ENCODE assay signal across 14 cellular contexts in genomic region chr3:195467641-195468390, GRCh38. TPM values are rescaled to one million over a fixed set of nuclear protein-coding genes. Genes with fewer than 3 reads are reported as not detected.
A peak's percentile ranks its signal among the peaks of the same experiment; 100 is the strongest.
DNase-seq lines count a peak whose midpoint lies in the region; ATAC-seq and TF ChIP-seq lines count a peak whose summit lies in the region.
"Had no signal": no experiment of that assay in that cellular context is flagged by ENCODE, and none has a peak within 500 bp of the region (broad histone marks: within the 10 kb centered on the region; RNA-seq: fewer than 3 reads in every experiment).

No MANE protein-coding gene starts in this region.

- H3K36me3 Mint-ChIP-seq in activated T-cell treated with anti-CD3 and anti-CD28 coated beads, Interleukin-2, amount 50 U/mL, for 4 hours (ENCODE audit: insufficient read depth), result peaks cover 4% of the 10 kb centered on the region
- no peaks in the 10 kb centered on the region for H3K36me3 Mint-ChIP-seq in stimulated activated effector memory CD8-positive, alpha-beta T cell treated with anti-CD3 and anti-CD28 coated beads, Interleukin-12 subunit alpha, Interleukin-12 subunit beta, amount 100 ng/mL, for 72 hours

- no peak for DNase-seq in activated T-cell treated with anti-CD3 and anti-CD28 coated beads, Interleukin-2, amount 50 U/mL, for 4 hours
- DNase-seq in activated T-cell treated with anti-CD3 and anti-CD28 coated beads for 4 hours (no peak), SW480 (ENCODE audit: low spot score) (peak; percentile 38), cardiac fibroblast (ENCODE audit: low read depth in 2 of 2) (peak; percentile 10 to 60), posterior cingulate gyrus (no peak), occipital lobe (lab: John Stamatoyannopoulos, UW) (no peak), GM20000 (ENCODE audit: low spot score) (no peak)
- DNase-seq in stimulated activated effector memory CD8-positive, alpha-beta T cell treated with anti-CD3 and anti-CD28 coated beads, Interleukin-12 subunit alpha, Interleukin-12 subunit beta, amount 100 ng/mL, for 72 hours (ENCODE audit: low spot score in 2 of 2), result no peak
- DNase-seq: activated CD4-positive, alpha-beta T cell treated with anti-CD3 and anti-CD28 coated beads for 1 hour; DMS53; NCI-H1694 treated with DMSO at 0.1 percent for 48 hours; NCI-H774 had no signal

- H3K9me3 Mint-ChIP-seq in activated T-cell treated with anti-CD3 and anti-CD28 coated beads, Interleukin-2, amount 50 U/mL, for 4 hours, result peaks cover 13% of the 10 kb centered on the region
- peaks cover 11% of the 10 kb centered on the region for H3K9me3 Mint-ChIP-seq in stimulated activated effector memory CD8-positive, alpha-beta T cell treated with anti-CD3 and anti-CD28 coated beads, Interleukin-12 subunit alpha, Interleukin-12 subunit beta, amount 100 ng/mL, for 72 hours

- H3K4me3 Mint-ChIP-seq in activated T-cell treated with anti-CD3 and anti-CD28 coated beads, Interleukin-2, amount 50 U/mL, for 4 hours, result no peak overlapping the region
- peak overlapping the region; percentile 24 for H3K4me3 Mint-ChIP-seq in stimulated activated effector memory CD8-positive, alpha-beta T cell treated with anti-CD3 and anti-CD28 coated beads, Interleukin-12 subunit alpha, Interleukin-12 subunit beta, amount 100 ng/mL, for 72 hours

- no peaks in the 10 kb centered on the region for H3K27me3 Mint-ChIP-seq in activated T-cell treated with anti-CD3 and anti-CD28 coated beads, Interleukin-2, amount 50 U/mL, for 4 hours (ENCODE audit: low read depth)

- peak; percentile 78 to 93 for ATAC-seq in activated T-cell treated with anti-CD3 and anti-CD28 coated beads, Interleukin-2, amount 50 U/mL, for 4 hours
- peak; percentile 99 for ATAC-seq in stimulated activated effector memory CD8-positive, alpha-beta T cell treated with anti-CD3 and anti-CD28 coated beads, Interleukin-12 subunit alpha, Interleukin-12 subunit beta, amount 100 ng/mL, for 72 hours
- ATAC-seq: left lobe of liver had no signal

- intact Hi-C loops in posterior cingulate gyrus (cut with DNase I), result no loop called here

- H3K4me3 ChIP-seq in cardiac fibroblast (replicated peaks in 1 of 2; ENCODE audit: low read depth in 2 of 2, low read length in 2 of 2), result no peak overlapping the region
- H3K4me3 ChIP-seq: SK-N-MC had no signal

- peaks cover 7% of the 10 kb centered on the region for H3K4me1 Mint-ChIP-seq in activated T-cell treated with anti-CD3 and anti-CD28 coated beads, Interleukin-2, amount 50 U/mL, for 4 hours (ENCODE audit: low read depth)
- H3K4me1 Mint-ChIP-seq in stimulated activated effector memory CD8-positive, alpha-beta T cell treated with anti-CD3 and anti-CD28 coated beads, Interleukin-12 subunit alpha, Interleukin-12 subunit beta, amount 100 ng/mL, for 72 hours, result peaks cover 12% of the 10 kb centered on the region

- peak overlapping the region; percentile 81 for H3K27ac Mint-ChIP-seq in stimulated activated effector memory CD8-positive, alpha-beta T cell treated with anti-CD3 and anti-CD28 coated beads, Interleukin-12 subunit alpha, Interleukin-12 subunit beta, amount 100 ng/mL, for 72 hours

- TF ChIP-seq CTCF in cardiac fibroblast (IDR thresholded peaks at IDR 0.05; ENCODE audit: low read depth, low read length) (no peak), GM20000 (IDR thresholded peaks at IDR 0.05; ENCODE audit: extremely low read depth, missing control alignments) (no peak)

RNA-seq across cellular contexts. Expression of gene ACAP2, which starts 25.0 kb away (rescaled TPM):
- 10 to 100 TPM; 30.0 to 34.2 (median 31.0) TPM for total RNA-seq in activated T-cell treated with anti-CD3 and anti-CD28 coated beads, Interleukin-2, amount 50 U/mL, for 4 hours
- total RNA-seq in occipital lobe, result 199 TPM

Comparison
In these comparisons a context has a peak if more than half of its experiments do, and no peak if none do; other contexts are left out.
1. DNase-seq: peak in SW480 (single experiment) and cardiac fibroblast (2 of 2); none in activated T-cell treated with anti-CD3 and anti-CD28 coated beads, Interleukin-2, amount 50 U/mL, for 4 hours (single experiment), activated T-cell treated with anti-CD3 and anti-CD28 coated beads for 4 hours (single experiment), stimulated activated effector memory CD8-positive, alpha-beta T cell treated with anti-CD3 and anti-CD28 coated beads, Interleukin-12 subunit alpha, Interleukin-12 subunit beta, amount 100 ng/mL, for 72 hours (0 of 2), posterior cingulate gyrus (0 of 10), occipital lobe (single experiment) and GM20000 (single experiment).